Comparison of ENCODE assay signal across 20 cellular contexts in the genomic region with DNA sequence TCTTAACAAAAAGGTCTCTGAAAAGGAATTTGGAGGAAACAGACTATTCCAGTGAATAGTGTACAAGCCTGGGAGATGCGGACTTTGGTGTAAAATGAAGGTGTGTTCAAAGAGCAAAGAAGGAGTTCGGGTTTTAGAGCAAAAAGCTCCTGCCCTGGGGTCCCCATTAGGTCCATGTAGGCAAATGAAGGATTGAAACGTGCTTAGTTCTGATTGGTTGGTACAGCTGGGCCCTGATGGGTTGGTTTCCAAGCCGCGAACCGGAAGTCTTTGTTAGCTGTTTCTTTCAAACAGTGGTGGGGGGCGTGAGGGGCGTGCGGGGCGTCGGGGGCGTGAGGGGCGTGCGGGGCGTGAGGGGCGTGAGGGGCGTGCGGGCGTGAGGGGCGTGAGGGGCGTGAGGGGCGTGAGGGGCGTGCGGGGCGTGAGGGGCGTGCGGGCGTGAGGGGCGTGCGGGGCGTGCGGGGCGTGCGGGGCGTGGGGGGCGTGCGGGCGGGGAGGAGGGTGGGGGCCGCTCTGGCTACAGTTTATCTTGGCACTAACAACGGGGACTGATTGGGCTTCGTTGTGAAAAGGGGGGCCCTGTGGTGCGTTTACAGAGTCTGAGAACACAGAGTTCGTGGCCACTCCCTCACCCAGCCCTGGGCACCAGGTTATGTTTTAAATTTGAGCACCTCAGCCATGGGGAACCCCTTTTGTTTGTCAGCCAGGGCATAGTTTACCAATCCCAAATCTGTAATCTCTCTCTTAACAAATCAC. TPM values are rescaled to one million over a fixed set of nuclear protein-coding genes. Genes with fewer than 3 reads are reported as not detected.
DNase-seq lines count a peak whose midpoint lies in the region; ATAC-seq, FAIRE-seq and TF ChIP-seq lines count a peak whose summit lies in the region.
"Had no signal": no experiment of that assay in that cellular context is flagged by ENCODE, and none has a peak within 500 bp of the region (broad histone marks: within the 10 kb centered on the region; RNA-seq: fewer than 3 reads in every experiment).

No MANE protein-coding gene starts in this region.

- H4K20me1 ChIP-seq in BLaER1 treated with 17β-estradiol and CSF1 and Interleukin-3, amounts not matched to agents 10 nM and 100 nM, result no peaks in the 10 kb centered on the region
- H4K20me1 ChIP-seq in H9 (ENCODE audit: control insufficient read depth, insufficient read depth, insufficient read length) (no peaks in the 10 kb centered on the region), K562 (replicated peaks; ENCODE audit: control insufficient read depth, insufficient read depth, low read length) (no peaks in the 10 kb centered on the region)

- H3K56ac ChIP-seq in H9 (ENCODE audit: insufficient read length, low read depth, low read length), result no peak overlapping the region

- BruUV-seq in K562 (replicated peaks; lab: Mats Ljungman, UMichigan), result no TSS peak

- H3K4me2 ChIP-seq in BLaER1 treated with 17β-estradiol and CSF1 and Interleukin-3, amounts not matched to agents 10 nM and 100 nM, result peak overlapping the region; percentile 75 to 97 (median 87); a peak in 14 of 22 replicates
- H3K4me2 ChIP-seq in H9 (ENCODE audit: insufficient read depth, insufficient read length, low read length) (no peak overlapping the region), K562 (ENCODE audit: insufficient read depth, low read length) (no peak overlapping the region)

- H3K23ac ChIP-seq in H9 (ENCODE audit: insufficient read length, low read depth, low read length), result no peak overlapping the region

- peak overlapping the region in 5 of 10 experiments; percentile 62 to 66 (median 64); a peak in 11 of 20 replicates for H3K4me3 ChIP-seq in BLaER1 treated with 17β-estradiol and CSF1 and Interleukin-3, amounts not matched to agents 10 nM and 100 nM
- H3K4me3 ChIP-seq in K562, result no peak overlapping the region

- no peaks in the 10 kb centered on the region for H3K27me3 ChIP-seq in BLaER1 treated with 17β-estradiol and CSF1 and Interleukin-3, amounts not matched to agents 10 nM and 100 nM
- no peaks in the 10 kb centered on the region for H3K27me3 ChIP-seq in H9 (ENCODE audit: insufficient read depth, low read length)
- peaks cover 11 to 36% of the 10 kb centered on the region in 2 experiments; a peak in 4 of 5 replicates for H3K27me3 ChIP-seq in K562 (ENCODE audit: control insufficient read depth in 2 of 2, insufficient read depth in 2 of 2, low read length in 2 of 2)

- peaks cover 34 to 60% (median 38%) of the 10 kb centered on the region in 10 experiments for H3K4me1 ChIP-seq in BLaER1 treated with 17β-estradiol and CSF1 and Interleukin-3, amounts not matched to agents 10 nM and 100 nM
- H3K4me1 ChIP-seq in H9 (ENCODE audit: insufficient read depth, low read length) (no peaks in the 10 kb centered on the region; the same call in 1 of the 2 replicates), K562 (replicated peaks in 1 of 2; ENCODE audit: control insufficient read depth in 2 of 2, insufficient read depth in 2 of 2, low read length in 2 of 2) (peaks cover 0 to 16% of the 10 kb centered on the region in 2 experiments; a peak in 3 of 5 replicates)

- peaks cover 7 to 17% (median 10%) of the 10 kb centered on the region in 11 experiments; a peak in 20 of 22 replicates for H3K9me3 ChIP-seq in BLaER1 treated with 17β-estradiol and CSF1 and Interleukin-3, amounts not matched to agents 10 nM and 100 nM (replicated peaks in 1 of 11)
- H3K9me3 ChIP-seq in H9 (ENCODE audit: control insufficient read depth, low read depth, low read length) (no peaks in the 10 kb centered on the region), K562 (replicated peaks; ENCODE audit: control insufficient read depth, insufficient read depth, low read depth, low read length) (no peaks in the 10 kb centered on the region)
- H3K9me3 ChIP-seq: lower lobe of right lung, stomach had no signal

- intact Hi-C loops in K562 (cut with micrococcal nuclease), result no loop called here

- no peak for TF ChIP-seq EP300 in K562 (IDR thresholded peaks at IDR 0.05; ENCODE audit: low read length)

- H3K36me3 ChIP-seq in BLaER1 treated with 17β-estradiol and CSF1 and Interleukin-3, amounts not matched to agents 10 nM and 100 nM, result peaks cover 0 to 12% (median 0%) of the 10 kb centered on the region in 11 experiments; a peak in 2 of 22 replicates
- H3K36me3 ChIP-seq in K562 (ENCODE audit: control insufficient read depth, insufficient read depth, low read length), result no peaks in the 10 kb centered on the region
- H3K36me3 ChIP-seq: lower lobe of right lung, stomach had no signal

- H4K5ac ChIP-seq in H9 (ENCODE audit: insufficient read length, low read depth, low read length), result no peak overlapping the region

- CTCF ChIA-PET in K562 (lab: Yijun Ruan, JAX; ENCODE audit: low intra/inter-chr PET ratio), result no interaction called here

- in situ Hi-C loops in K562 (cut with MboI), result no loop called here

- H3K27me3 Mint-ChIP-seq in H9 (ENCODE audit: low read depth), result no peaks in the 10 kb centered on the region
- peaks cover 4% of the 10 kb centered on the region for H3K27me3 Mint-ChIP-seq in nephron progenitor cell (ENCODE audit: low read depth, poor library complexity)

- no peak overlapping the region for H4K91ac ChIP-seq in H9 (ENCODE audit: insufficient read length, low read depth, low read length)

- H3K27ac ChIP-seq in BLaER1 treated with 17β-estradiol and CSF1 and Interleukin-3, amounts not matched to agents 10 nM and 100 nM, result peak overlapping the region in 1 of 11 experiments; percentile 67; a peak in 2 of 22 replicates
- H3K27ac ChIP-seq in H9 (ENCODE audit: insufficient read length, low read depth, low read length) (no peak overlapping the region), K562 (ENCODE audit: extremely low read depth, low read depth, low read length) (no peak overlapping the region)
- H3K27ac ChIP-seq: stomach had no signal

- no peak overlapping the region for H3K14ac ChIP-seq in H9 (ENCODE audit: insufficient read depth, low read length)

- peaks cover 3% of the 10 kb centered on the region for H3K79me1 ChIP-seq in H9 (ENCODE audit: insufficient read depth, low read depth, low read length, poor library complexity, severe bottlenecking)

- no CpG with 5 or more reads among the region's 43 CpGs for WGBS in H9 (ENCODE audit: extremely low coverage, insufficient read length, low lambda C conversion rate)
- 17% methylated on average over 11 of the region's 43 CpGs for WGBS in K562 (ENCODE audit: insufficient coverage, low coverage, missing lambda C conversion rate)

- peak overlapping the region; percentile 84 to 88; a peak in 4 of 5 replicates for H3K4me3 Mint-ChIP-seq in H9
- H3K4me3 Mint-ChIP-seq in nephron progenitor cell, result peak overlapping the region; percentile 80

- no peak overlapping the region for H4K8ac ChIP-seq in H9 (replicated peaks; ENCODE audit: insufficient read length, low read depth, low read length)

- peaks cover 14 to 29% of the 10 kb centered on the region in 2 experiments for H3K4me1 Mint-ChIP-seq in H9
- H3K4me1 Mint-ChIP-seq in nephron progenitor cell, result peaks cover 23% of the 10 kb centered on the region

- H3K9me3 Mint-ChIP-seq in H9 (peaks cover 3 to 7% of the 10 kb centered on the region in 2 experiments; a peak in 3 of 5 replicates), nephron progenitor cell (peaks cover 12% of the 10 kb centered on the region)

- peak overlapping the region in 3 of 11 experiments; percentile 17 to 79 (median 77); a peak in 3 of 22 replicates for H3K9ac ChIP-seq in BLaER1 treated with 17β-estradiol and CSF1 and Interleukin-3, amounts not matched to agents 10 nM and 100 nM
- H3K9ac ChIP-seq in H9 (ENCODE audit: extremely low read depth, insufficient read length, low read length) (no peak overlapping the region), K562 (ENCODE audit: insufficient read depth in 1 of 2, low read depth in 2 of 2, low read length in 2 of 2) (no peak overlapping the region)

- peaks cover 0 to 4% (median 3%) of the 10 kb centered on the region in 3 experiments; a peak in 3 of 7 replicates for H3K36me3 Mint-ChIP-seq in H9 (ENCODE audit: insufficient read depth in 1 of 3, low read depth in 3 of 3)
- no peaks in the 10 kb centered on the region for H3K36me3 Mint-ChIP-seq in nephron progenitor cell (ENCODE audit: low read depth)
- H3K36me3 Mint-ChIP-seq: CD4-positive, alpha-beta memory T cell; IgD-negative memory B cell had no signal

- no peak overlapping the region for H2BK120ac ChIP-seq in H9 (ENCODE audit: low read depth, low read length, poor library complexity, severe bottlenecking)

- H3K18ac ChIP-seq in H9 (ENCODE audit: insufficient read length, low read depth, low read length), result no peak overlapping the region

- no peak overlapping the region for H3T11ph ChIP-seq in H9 (ENCODE audit: low read length)

- H2BK15ac ChIP-seq in H9 (ENCODE audit: low read depth, low read length), result no peak overlapping the region

- no peak for TF ChIP-seq RAD21 in K562 (CRISPR knock-in tag; conservative IDR thresholded peaks at IDR 0.05 in 1 of 2, IDR thresholded peaks at IDR 0.05 in 1 of 2)

- ATAC-seq in K562, result no peak
- no peak for ATAC-seq in GM19328 (IDR thresholded peaks at IDR 0.05; ENCODE audit: unreplicated experiment)

- H3K9me1 ChIP-seq in K562 (ENCODE audit: control insufficient read depth, insufficient read depth, low read length), result no peaks in the 10 kb centered on the region

- no peak for DNase-seq in H9
- no peak for DNase-seq in K562 (ENCODE audit: extremely low read depth in 1 of 4, low spot score in 3 of 4)
- DNase-seq in nephron progenitor cell, result no peak
- DNase-seq in epidermal melanocyte (ENCODE audit: insufficient read length, low spot score), result no peak
- no peak for DNase-seq in HPDE6-E6E7 (ENCODE audit: extremely low spot score)
- DNase-seq in retina, result no peak
- DNase-seq: anterior cingulate cortex, DND-41, lower lobe of right lung, NCI-H1694 treated with DMSO at 0.1 percent for 48 hours, NCI-H748 treated with DMSO at 0.1 percent for 48 hours, stomach had no signal

- peaks cover 3% of the 10 kb centered on the region for H3K23me2 ChIP-seq in H9 (ENCODE audit: insufficient read length, low read depth, low read length, poor library complexity, severe bottlenecking)

- no peak for FAIRE-seq in K562 (lab: Jason Lieb, UNC)

- peaks cover 7% of the 10 kb centered on the region; the same call in 1 of the 2 replicates for H3K79me2 ChIP-seq in H9 (ENCODE audit: insufficient read depth, low read length)
- H3K79me2 ChIP-seq in K562 (ENCODE audit: control insufficient read depth, insufficient read depth, low read length), result no peaks in the 10 kb centered on the region

- H3K27ac Mint-ChIP-seq in H9 (no peak overlapping the region), nephron progenitor cell (peak overlapping the region; percentile 36)
- H3K27ac Mint-ChIP-seq: activated CD4-positive, alpha-beta T cell treated with anti-CD3 and anti-CD28 coated beads, Interleukin-2, amount 10 ng/mL, durations not matched to agents 7 days and 5 days had no signal

- H2AFZ ChIP-seq in H9 (ENCODE audit: low read length), result no peak overlapping the region
- H2AFZ ChIP-seq in K562 (ENCODE audit: low read depth, low read length), result no peak overlapping the region

- TF ChIP-seq CTCF in H9 (conservative IDR thresholded peaks at IDR 0.05), result no peak
- TF ChIP-seq CTCF in K562 (IDR thresholded peaks at IDR 0.05 in 2 of 3, conservative IDR thresholded peaks at IDR 0.05 in 1 of 3; ENCODE audit: insufficient read depth in 2 of 3, low read depth in 1 of 3, low read length in 3 of 3), result no peak
- no peak for TF ChIP-seq CTCF in nephron progenitor cell (IDR thresholded peaks at IDR 0.05)

- POLR2A ChIA-PET in K562 (lab: Yijun Ruan, JAX), result interaction anchor here (0.5 to 1.4 kb wide), 3 partner anchors 10 to 1880 kb away, joined by 3 read pairs; no protein-coding TSS in a partner anchor

- TF ChIP-seq POLR2A in K562 (conservative IDR thresholded peaks at IDR 0.05), result no peak

- no peak overlapping the region for H2BK12ac ChIP-seq in H9 (ENCODE audit: insufficient read length, low read depth, low read length)

- no peak overlapping the region for H2BK20ac ChIP-seq in H9 (ENCODE audit: low read depth, low read length, poor library complexity, severe bottlenecking)

- no peak overlapping the region for H2BK5ac ChIP-seq in H9 (ENCODE audit: insufficient read length, low read length)

- H3K4ac ChIP-seq in H9 (ENCODE audit: low read depth, low read length), result no peak overlapping the region

- no peak overlapping the region for H2AK5ac ChIP-seq in H9 (ENCODE audit: insufficient read length, low read length)

RNA-seq across cellular contexts. Expression of a gene that starts 29.4 kb away (rescaled TPM):
- total RNA-seq in H9 (2021) (2.6 and 3.1 TPM in 2 replicates), K562 (2014; rRNA removed) (not detected in 2 replicates), K562 (2014; rRNA removed; fragmentation: Illumina TruSeq; extraction: Trizol) (not detected in 2 replicates), K562 (2015; rRNA removed; fragmentation: Illumina TruSeq; extraction: Trizol) (not detected in 2 replicates), K562 (2021) (0.04 TPM in 2 replicates)
- 0.07 and 0.25 TPM in 2 replicates for total RNA-seq in K562 (2011; cell fraction: chromatin; rRNA removed; ENCODE audit: low replicate concordance)
- 0.17 and 0.26 TPM in 2 replicates for total RNA-seq in K562 (2011; cell fraction: nucleolus; rRNA removed)
- total RNA-seq in K562 (2011; cell fraction: nucleoplasm; rRNA removed), result 0.07 and 0.15 TPM in 2 replicates
- polyA plus RNA-seq in K562 (2011; rRNA removed) (0.03 and 0.04 TPM in 2 replicates), K562 (2014; fragmentation: Illumina TruSeq; extraction: Trizol) (not detected in 2 replicates), K562 (2014; fragmentation: Nextera tagmentation; extraction: Ambion mirVana) (not detected), K562 (2014; rRNA removed) (0.03 TPM in 1 of 2 replicates, not detected in the other)
- polyA plus RNA-seq in K562 (2011; cell fraction: cytosol; rRNA removed), result 0.04 and 0.07 TPM in 2 replicates
- 0.03 and 0.04 TPM in 2 replicates for polyA plus RNA-seq in K562 (2011; cell fraction: nucleus; rRNA removed)
- 0.03 and 0.04 TPM in 2 replicates for polyA plus RNA-seq in K562 (2012)
- 0.07 TPM in 1 of 2 replicates, not detected in the other for polyA minus RNA-seq in K562 (2011; rRNA and poly(A)+ RNA removed)
- polyA minus RNA-seq in K562 (2011; cell fraction: cytosol; rRNA and poly(A)+ RNA removed), result not detected in 2 replicates
- polyA minus RNA-seq in K562 (2011; cell fraction: nucleus; rRNA and poly(A)+ RNA removed), result under 0.01 and 0.13 TPM in 2 replicates
- total RNA-seq: OCI-LY7 had no signal

RNA-seq across cellular contexts. Expression of a gene that starts 55.3 kb away (rescaled TPM):
- total RNA-seq in H9 (2021) (not detected in 2 replicates), K562 (2014; rRNA removed) (not detected in 2 replicates), K562 (2014; rRNA removed; fragmentation: Illumina TruSeq; extraction: Trizol) (not detected in 2 replicates), K562 (2015; rRNA removed; fragmentation: Illumina TruSeq; extraction: Trizol) (not detected in 2 replicates), K562 (2021) (not detected in 2 replicates)
- total RNA-seq in K562 (2011; cell fraction: chromatin; rRNA removed; ENCODE audit: low replicate concordance), result not detected in 2 replicates
- not detected in 2 replicates for total RNA-seq in K562 (2011; cell fraction: nucleolus; rRNA removed)
- total RNA-seq in K562 (2011; cell fraction: nucleoplasm; rRNA removed), result not detected in 2 replicates
- polyA plus RNA-seq in K562 (2011; rRNA removed) (not detected in 2 replicates), K562 (2014; fragmentation: Illumina TruSeq; extraction: Trizol) (not detected in 2 replicates), K562 (2014; fragmentation: Nextera tagmentation; extraction: Ambion mirVana) (not detected), K562 (2014; rRNA removed) (not detected in 2 replicates)
- not detected in 2 replicates for polyA plus RNA-seq in K562 (2011; cell fraction: cytosol; rRNA removed)
- not detected in 2 replicates for polyA plus RNA-seq in K562 (2011; cell fraction: nucleus; rRNA removed)
- polyA plus RNA-seq in K562 (2012), result not detected in 2 replicates
- polyA minus RNA-seq in K562 (2011; rRNA and poly(A)+ RNA removed), result not detected in 2 replicates
- not detected in 2 replicates for polyA minus RNA-seq in K562 (2011; cell fraction: cytosol; rRNA and poly(A)+ RNA removed)
- not detected in 2 replicates for polyA minus RNA-seq in K562 (2011; cell fraction: nucleus; rRNA and poly(A)+ RNA removed)
- total RNA-seq: activated CD4-positive, alpha-beta T cell treated with anti-CD3 and anti-CD28 coated beads, Interleukin-2, amount 10 ng/mL, durations not matched to agents 7 days and 5 days; CD4-positive, alpha-beta memory T cell; epithelial cell of proximal tubule; lower lobe of right lung; Right ventricle myocardium inferior; stomach had no signal
- polyA plus RNA-seq: CD4-positive, alpha-beta memory T cell; IgD-negative memory B cell; stomach had no signal

Comparison
In these comparisons a context has a peak if more than half of its experiments do, and no peak if none do; other contexts are left out.
1. H3K4me2 ChIP-seq: peak in BLaER1 treated with 17β-estradiol and CSF1 and Interleukin-3, amounts not matched to agents 10 nM and 100 nM (11 of 11); none in H9 (single experiment) and K562 (single experiment).